ENCODE assay signal across 16 cellular contexts in genomic region chr22:27642104-27642800, GRCh38.
A peak's percentile ranks its signal among the peaks of the same experiment; 100 is the strongest.
DNase-seq lines count a peak whose midpoint lies in the region; ATAC-seq and TF ChIP-seq lines count a peak whose summit lies in the region.
"Had no signal": no experiment of that assay in that cellular context is flagged by ENCODE, and none has a peak within 500 bp of the region (broad histone marks: within the 10 kb centered on the region; RNA-seq: fewer than 3 reads in every experiment).

No MANE protein-coding gene starts in this region.

- no peaks in the 10 kb centered on the region for H3K4me1 ChIP-seq in right cardiac atrium (ENCODE audit: control insufficient read depth, insufficient read depth, low read length)
- H3K4me1 ChIP-seq in left ventricle myocardium inferior, result peaks cover 36% of the 10 kb centered on the region
- H3K4me1 ChIP-seq in neuronal stem cell (ENCODE audit: control insufficient read depth in 2 of 2, insufficient read depth in 1 of 2, low read depth in 1 of 2, low read length in 2 of 2), result peaks cover 34 to 60% of the 10 kb centered on the region in 2 donors
- H3K4me1 ChIP-seq: A549 had no signal

- peak overlapping the region; percentile 63 for H2AFZ ChIP-seq in neuronal stem cell (ENCODE audit: low read length)

- 67% methylated on average over 28 of the region's 28 CpGs for WGBS in right cardiac atrium
- no CpG with 5 or more reads among the region's 28 CpGs for WGBS in neuronal stem cell (ENCODE audit: extremely low coverage in 2 of 2, insufficient read length in 2 of 2, insufficient replicate concordance in 1 of 2), 2 donors

- H4K91ac ChIP-seq in neuronal stem cell (ENCODE audit: low read depth, low read length, poor library complexity), result peak overlapping the region; percentile 96

- no peak overlapping the region for H3K4ac ChIP-seq in neuronal stem cell (ENCODE audit: low read length)

- ATAC-seq in right cardiac atrium, result peak in 1 of 2 donors; percentile 32
- no peak for ATAC-seq in GM21529 (IDR thresholded peaks at IDR 0.05; ENCODE audit: unreplicated experiment)
- no peak for ATAC-seq in HG03039 (IDR thresholded peaks at IDR 0.05; ENCODE audit: unreplicated experiment)
- ATAC-seq in HG03342 (IDR thresholded peaks at IDR 0.05; ENCODE audit: unreplicated experiment), result no peak
- ATAC-seq: A549 had no signal

- H3K23ac ChIP-seq in neuronal stem cell (ENCODE audit: low read depth, low read length, poor library complexity), result no peak overlapping the region

- H3K9ac ChIP-seq in neuronal stem cell (ENCODE audit: low read depth, low read length, poor library complexity), result no peak overlapping the region

- no peak overlapping the region for H3K27ac ChIP-seq in right cardiac atrium (ENCODE audit: low read length)
- H3K27ac ChIP-seq in left ventricle myocardium inferior (replicated peaks), result no peak overlapping the region
- H3K27ac ChIP-seq in neuronal stem cell (replicated peaks; ENCODE audit: low read length), result peak overlapping the region; percentile 18
- H3K27ac ChIP-seq: A549, sigmoid colon had no signal

- peak overlapping the region; percentile 73 for H3K18ac ChIP-seq in neuronal stem cell (ENCODE audit: low read length)

- no peaks in the 10 kb centered on the region for H3K36me3 ChIP-seq in left ventricle myocardium inferior
- no peaks in the 10 kb centered on the region for H3K36me3 ChIP-seq in neuronal stem cell (replicated peaks in 1 of 2; ENCODE audit: control insufficient read depth in 2 of 2, insufficient read depth in 2 of 2, low read length in 2 of 2)
- H3K36me3 ChIP-seq: sigmoid colon had no signal

- peak overlapping the region; percentile 18 for H2BK12ac ChIP-seq in neuronal stem cell (ENCODE audit: low read length)

- H3K4me3 ChIP-seq in right cardiac atrium (ENCODE audit: low read length) (no peak overlapping the region), left ventricle myocardium inferior (no peak overlapping the region), neuronal stem cell (ENCODE audit: low read length in 2 of 2) (no peak overlapping the region)
- H3K4me3 ChIP-seq: A549, sigmoid colon had no signal

- intact Hi-C loops in right cardiac atrium (cut with DNase I) (no loop called here), left ventricle myocardium inferior (cut with micrococcal nuclease) (no loop called here)

- TF ChIP-seq CTCF in left ventricle myocardium inferior (IDR thresholded peaks at IDR 0.05; ENCODE audit: borderline replicate concordance), result no peak

- no peak overlapping the region for H4K8ac ChIP-seq in neuronal stem cell (ENCODE audit: low read depth, low read length)

- peak overlapping the region; percentile 58 for H2BK5ac ChIP-seq in neuronal stem cell (ENCODE audit: low read length)

- no peaks in the 10 kb centered on the region for H3K27me3 ChIP-seq in right cardiac atrium (ENCODE audit: control insufficient read depth, insufficient read depth)
- no peaks in the 10 kb centered on the region for H3K27me3 ChIP-seq in left ventricle myocardium inferior (ENCODE audit: low read depth)
- no peaks in the 10 kb centered on the region for H3K27me3 ChIP-seq in neuronal stem cell (ENCODE audit: control insufficient read depth in 3 of 3, insufficient read depth in 3 of 3, low read depth in 1 of 3, low read length in 3 of 3)
- H3K27me3 ChIP-seq: sigmoid colon had no signal

- H2AK5ac ChIP-seq in neuronal stem cell (ENCODE audit: low read depth, low read length), result peak overlapping the region; percentile 87

- H3K14ac ChIP-seq in neuronal stem cell (ENCODE audit: low read length), result no peak overlapping the region

- H2BK15ac ChIP-seq in neuronal stem cell (ENCODE audit: low read length), result peak overlapping the region; percentile 84

- DNase-seq in right cardiac atrium (peak in 2 of 3 donors; percentile 63 to 78), left ventricle myocardium inferior (no peak), globus pallidus (ENCODE audit: low spot score) (peak; percentile 97), neuronal stem cell (ENCODE audit: low spot score) (peak; percentile 36), dermis blood vessel endothelial cell (no peak)
- DNase-seq: CD4-positive, alpha-beta T cell; DND-41; glutamatergic neuron; GOT3; sigmoid colon; stimulated activated CD4-positive, alpha-beta T cell treated with anti-CD3 and anti-CD28 coated beads, Interleukin-4, amount 100 ng/mL, for 24 hours; trophoblast cell had no signal

- H3K9me3 ChIP-seq in right cardiac atrium (ENCODE audit: control insufficient read depth, low read length) (no peaks in the 10 kb centered on the region), left ventricle myocardium inferior (replicated peaks) (no peaks in the 10 kb centered on the region), neuronal stem cell (replicated peaks in 1 of 2; ENCODE audit: control insufficient read depth in 2 of 2, insufficient read depth in 1 of 2, low read depth in 1 of 2, low read length in 2 of 2) (no peaks in the 10 kb centered on the region)
- H3K9me3 ChIP-seq: A549, sigmoid colon had no signal

- no peaks in the 10 kb centered on the region for H3K79me1 ChIP-seq in neuronal stem cell (ENCODE audit: low read depth, low read length)

- no peak overlapping the region for H2BK120ac ChIP-seq in neuronal stem cell (ENCODE audit: low read depth, low read length)

- H3K4me2 ChIP-seq in neuronal stem cell (ENCODE audit: insufficient read depth, low read length, poor library complexity, severe bottlenecking), result peak overlapping the region; percentile 20
- H3K4me2 ChIP-seq: A549 had no signal

Comparison
In these comparisons a context has a peak if more than half of its experiments do, and no peak if none do; other contexts are left out.
1. DNase-seq: peak in right cardiac atrium (2 of 3), globus pallidus (single experiment) and neuronal stem cell (single experiment); none in left ventricle myocardium inferior (single experiment) and dermis blood vessel endothelial cell (single experiment).